Comparison of ENCODE assay signal across 18 cellular contexts in genomic region chr4:182082910-182083309, GRCh38.
DNase-seq lines count a peak whose midpoint lies in the region; ATAC-seq, FAIRE-seq and TF ChIP-seq lines count a peak whose summit lies in the region.
"Had no signal": no experiment of that assay in that cellular context is flagged by ENCODE, and none has a peak within 500 bp of the region (broad histone marks: within the 10 kb centered on the region; RNA-seq: fewer than 3 reads in every experiment).

No MANE protein-coding gene starts in this region.

- H3K4me2 ChIP-seq in GM23338 (peak overlapping the region; percentile 22; the same call in 1 of the 2 replicates), astrocyte (ENCODE audit: low read length) (peak overlapping the region; percentile 81)
- H3K4me2 ChIP-seq: BLaER1 treated with 17β-estradiol and CSF1 and Interleukin-3, amounts not matched to agents 10 nM and 100 nM had no signal

- H3K36me3 ChIP-seq in GM23338 (ENCODE audit: insufficient read depth), result no peaks in the 10 kb centered on the region
- H3K36me3 ChIP-seq in HUES6 (ENCODE audit: control insufficient read depth, insufficient read depth, low read length), result peaks cover 9% of the 10 kb centered on the region; the same call in 1 of the 2 replicates
- H3K36me3 ChIP-seq in astrocyte (ENCODE audit: insufficient read depth, low read length), result no peaks in the 10 kb centered on the region
- H3K36me3 ChIP-seq in mesodermal cell (ENCODE audit: control insufficient read depth, insufficient read depth, low read length), result peaks cover 5% of the 10 kb centered on the region
- H3K36me3 ChIP-seq: BLaER1 treated with 17β-estradiol and CSF1 and Interleukin-3, amounts not matched to agents 10 nM and 100 nM had no signal

- H3K9me3 ChIP-seq in HUES6 (ENCODE audit: control insufficient read depth, insufficient read depth, low read depth, low read length) (no peaks in the 10 kb centered on the region; the same call in 1 of the 2 replicates), astrocyte (ENCODE audit: insufficient read depth, low read depth, low read length) (no peaks in the 10 kb centered on the region), mesodermal cell (ENCODE audit: control insufficient read depth, low read length) (no peaks in the 10 kb centered on the region)
- H3K9me3 ChIP-seq: BLaER1 treated with 17β-estradiol and CSF1 and Interleukin-3, amounts not matched to agents 10 nM and 100 nM had no signal

- H3F3A ChIP-seq in GM23338 (replicated peaks; ENCODE audit: low read depth), result no peaks in the 10 kb centered on the region

- H3K9ac ChIP-seq in HUES6 (ENCODE audit: low read length), result no peak overlapping the region
- H3K9ac ChIP-seq in astrocyte (ENCODE audit: low read length), result peak overlapping the region; percentile 89
- H3K9ac ChIP-seq: BLaER1 treated with 17β-estradiol and CSF1 and Interleukin-3, amounts not matched to agents 10 nM and 100 nM had no signal

- DNase-seq in GM23338 (ENCODE audit: low spot score) (no peak), astrocyte (ENCODE audit: low read depth) (no peak), superior temporal gyrus (ENCODE audit: extremely low spot score) (no peak), T-helper 9 cell (no peak)
- DNase-seq: Calu3; CD8-positive, alpha-beta T cell; DMS79 treated with DMSO at 0.1 percent for 48 hours; HCEC 1CT; KBM-7 had no signal

- no peaks in the 10 kb centered on the region for H3K9me3 Mint-ChIP-seq in GM23338
- peaks cover 3% of the 10 kb centered on the region for H3K9me3 Mint-ChIP-seq in astrocyte (ENCODE audit: unreplicated experiment)
- H3K9me3 Mint-ChIP-seq: CD8-positive, alpha-beta T cell had no signal

- no peaks in the 10 kb centered on the region for H4K20me1 ChIP-seq in GM23338 (replicated peaks; ENCODE audit: insufficient read depth)
- no peaks in the 10 kb centered on the region for H4K20me1 ChIP-seq in astrocyte (ENCODE audit: insufficient read depth, low read length)
- H4K20me1 ChIP-seq: BLaER1 treated with 17β-estradiol and CSF1 and Interleukin-3, amounts not matched to agents 10 nM and 100 nM had no signal

- no peaks in the 10 kb centered on the region for H3K27me3 Mint-ChIP-seq in GM23338 (ENCODE audit: insufficient read depth, low read depth, poor library complexity)
- no peaks in the 10 kb centered on the region for H3K27me3 Mint-ChIP-seq in astrocyte (ENCODE audit: low read depth, unreplicated experiment)
- H3K27me3 Mint-ChIP-seq: B cell, IgD-negative memory B cell had no signal

- H3K4me3 ChIP-seq in GM23338 (no peak overlapping the region), HUES6 (ENCODE audit: low read depth, low read length) (peak overlapping the region; percentile 45; the same call in 1 of the 2 replicates), astrocyte (ENCODE audit: insufficient read depth, low read depth, low read length) (peak overlapping the region; percentile 61), mesodermal cell (ENCODE audit: extremely low read depth, insufficient read depth, low read length, poor library complexity, severe bottlenecking) (peak overlapping the region; percentile 33)
- H3K4me3 ChIP-seq: BLaER1 treated with 17β-estradiol and CSF1 and Interleukin-3, amounts not matched to agents 10 nM and 100 nM; GM12878 had no signal

- H3K27me3 ChIP-seq in GM23338 (ENCODE audit: insufficient read depth), result no peaks in the 10 kb centered on the region
- no peaks in the 10 kb centered on the region for H3K27me3 ChIP-seq in HUES6 (ENCODE audit: control insufficient read depth, insufficient read depth, low read length)
- no peaks in the 10 kb centered on the region for H3K27me3 ChIP-seq in astrocyte (ENCODE audit: insufficient read depth, low read length)
- H3K27me3 ChIP-seq: BLaER1 treated with 17β-estradiol and CSF1 and Interleukin-3, amounts not matched to agents 10 nM and 100 nM had no signal

- FAIRE-seq in astrocyte (lab: Jason Lieb, UNC), result no peak
- FAIRE-seq: GM12878, HepG2 had no signal

- H3K27ac ChIP-seq in GM23338 (ENCODE audit: low read depth) (no peak overlapping the region), HUES6 (ENCODE audit: low read depth, low read length) (peak overlapping the region; percentile 39; the same call in 1 of the 2 replicates), astrocyte (ENCODE audit: low read depth, low read length) (peak overlapping the region; percentile 95), mesodermal cell (ENCODE audit: low read depth, low read length, severe bottlenecking) (no peak overlapping the region)
- H3K27ac ChIP-seq: BLaER1 treated with 17β-estradiol and CSF1 and Interleukin-3, amounts not matched to agents 10 nM and 100 nM had no signal

- H2AFZ ChIP-seq in GM23338 (no peak overlapping the region), astrocyte (ENCODE audit: low read depth, low read length) (no peak overlapping the region)

- peaks cover 50% of the 10 kb centered on the region for H3K4me1 ChIP-seq in GM23338 (ENCODE audit: insufficient read depth)
- H3K4me1 ChIP-seq in HUES6 (ENCODE audit: control insufficient read depth, insufficient read depth, low read length), result peaks cover 38% of the 10 kb centered on the region
- H3K4me1 ChIP-seq in astrocyte (ENCODE audit: insufficient read depth, low read length), result peaks cover 28% of the 10 kb centered on the region
- peaks cover 19% of the 10 kb centered on the region for H3K4me1 ChIP-seq in mesodermal cell (ENCODE audit: control insufficient read depth, insufficient read depth, low read length, poor library complexity, severe bottlenecking)
- H3K4me1 ChIP-seq: BLaER1 treated with 17β-estradiol and CSF1 and Interleukin-3, amounts not matched to agents 10 nM and 100 nM had no signal

- H3K36me3 Mint-ChIP-seq in GM23338 (ENCODE audit: low read depth) (no peaks in the 10 kb centered on the region), astrocyte (ENCODE audit: low read depth, unreplicated experiment) (peaks cover 26% of the 10 kb centered on the region)
- H3K36me3 Mint-ChIP-seq: CD8-positive, alpha-beta T cell; IgD-negative memory B cell had no signal

- peaks cover 48% of the 10 kb centered on the region for H3K4me1 Mint-ChIP-seq in GM23338
- peaks cover 25% of the 10 kb centered on the region for H3K4me1 Mint-ChIP-seq in astrocyte (ENCODE audit: low read depth, unreplicated experiment)
- H3K4me1 Mint-ChIP-seq: B cell, IgD-negative memory B cell had no signal

- ATAC-seq in GM23338 (no peak), HG03025 (IDR thresholded peaks at IDR 0.05; ENCODE audit: low FRiP score, unreplicated experiment) (no peak), HG03439 (IDR thresholded peaks at IDR 0.05; ENCODE audit: unreplicated experiment) (no peak)
- ATAC-seq: CD8-positive, alpha-beta T cell; GM12878; HepG2 had no signal

- no peak for TF ChIP-seq CTCF in GM23338 (conservative IDR thresholded peaks at IDR 0.05; ENCODE audit: low read depth in 2 of 2)
- TF ChIP-seq CTCF in astrocyte (IDR thresholded peaks at IDR 0.05; ENCODE audit: insufficient read depth, low read depth, low read length), result no peak

- H3K79me2 ChIP-seq in GM23338 (replicated peaks; ENCODE audit: insufficient read depth) (no peaks in the 10 kb centered on the region), astrocyte (ENCODE audit: insufficient read depth, low read length) (peaks cover 28% of the 10 kb centered on the region)

- H3K9me2 ChIP-seq in GM23338 (ENCODE audit: insufficient read depth), result no peaks in the 10 kb centered on the region

- no peak overlapping the region for H3K27ac Mint-ChIP-seq in GM23338
- H3K27ac Mint-ChIP-seq in astrocyte (ENCODE audit: unreplicated experiment), result peak overlapping the region; percentile 99
- H3K27ac Mint-ChIP-seq: B cell; CD8-positive, alpha-beta T cell; IgD-negative memory B cell had no signal

- H3K4me3 Mint-ChIP-seq in GM23338 (no peak overlapping the region), astrocyte (ENCODE audit: unreplicated experiment) (peak overlapping the region; percentile 91)
- H3K4me3 Mint-ChIP-seq: B cell; CD8-positive, alpha-beta T cell; IgD-negative memory B cell had no signal

TF ChIP-seq in GM23338, 12 proteins besides CTCF, POLR2A, EP300 and RAD21 (continues in another document):
- no peak for TF ChIP-seq EZH2 (IDR thresholded peaks at IDR 0.05; ENCODE audit: low read depth, unreplicated experiment)
- TF ChIP-seq CREB1 (CRISPR knock-in tag; IDR thresholded peaks at IDR 0.05; ENCODE audit: low read depth), result no peak

Comparison
In these comparisons a context has a peak if more than half of its experiments do, and no peak if none do; other contexts are left out.
1. H3K27ac ChIP-seq: peak in HUES6 (single experiment) and astrocyte (single experiment); none in GM23338 (single experiment) and mesodermal cell (single experiment).